In the genomic region with DNA sequence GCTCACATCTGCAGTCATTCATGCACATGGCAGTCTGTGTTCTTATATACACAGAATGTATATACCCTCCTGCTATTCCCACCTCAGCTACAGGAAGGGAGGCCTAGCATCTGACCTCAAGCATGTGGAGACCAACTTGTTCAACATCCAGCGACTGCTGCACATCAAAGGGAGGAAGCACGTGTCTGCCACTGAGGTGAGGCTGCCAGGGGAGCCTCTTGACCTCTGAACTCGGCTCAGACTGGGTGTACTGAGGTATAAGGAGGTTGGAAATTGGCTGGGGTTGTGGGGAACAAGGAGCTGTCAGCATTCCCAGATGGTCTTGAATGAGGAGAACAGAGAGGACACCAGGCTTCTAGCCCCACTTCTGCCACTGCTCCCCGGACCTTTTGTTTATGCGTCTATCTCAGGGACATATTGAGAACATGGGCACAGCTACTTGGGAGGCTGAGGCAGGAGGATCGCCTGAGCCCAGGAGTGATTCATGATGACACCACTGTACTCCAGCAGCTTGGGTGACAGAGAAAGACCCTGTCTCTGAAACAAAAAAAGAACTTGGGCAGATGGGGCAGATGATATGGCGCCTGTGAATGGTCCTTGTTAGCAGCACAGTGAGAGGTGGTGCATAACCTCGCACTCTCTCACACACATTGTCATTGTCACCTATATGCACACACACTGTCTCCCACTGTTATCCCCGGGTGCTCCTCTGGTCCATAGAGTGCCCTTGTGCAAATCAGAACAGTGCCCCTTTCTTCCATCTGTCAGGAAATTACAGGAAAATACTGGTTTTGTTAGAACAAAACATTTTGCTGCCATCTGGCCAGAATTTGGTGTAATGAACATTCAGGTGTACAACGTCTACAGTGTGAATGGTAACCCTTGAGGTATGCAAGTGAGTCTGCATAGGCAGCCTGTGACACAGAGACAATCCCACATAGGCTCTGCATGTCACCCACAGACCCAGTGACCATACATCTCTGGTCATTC, we compare ENCODE assay signal across 10 cellular contexts. TPM values are rescaled to one million over a fixed set of nuclear protein-coding genes. Genes with fewer than 3 reads are reported as not detected.
A peak's percentile ranks its signal among the peaks of the same experiment; 100 is the strongest.
DNase-seq lines count a peak whose midpoint lies in the region; ATAC-seq and TF ChIP-seq lines count a peak whose summit lies in the region.
"Had no signal": no experiment of that assay in that cellular context is flagged by ENCODE, and none has a peak within 500 bp of the region (broad histone marks: within the 10 kb centered on the region; RNA-seq: fewer than 3 reads in every experiment).

No MANE protein-coding gene starts in this region.

- no TSS peak for BruUV-seq in A673 (replicated peaks; lab: Mats Ljungman, UMichigan)

- peaks cover 57 to 69% (median 58%) of the 10 kb centered on the region in 3 donors for H3K4me1 Mint-ChIP-seq in T-cell
- H3K4me1 Mint-ChIP-seq in stimulated activated effector memory CD8-positive, alpha-beta T cell treated with anti-CD3 and anti-CD28 coated beads, Interleukin-12 subunit alpha, Interleukin-12 subunit beta, amount 100 ng/mL, for 72 hours, result peaks cover 71% of the 10 kb centered on the region

- POLR2A ChIA-PET in T-cell (lab: Charles Lee), result interaction anchor here in 1 of 2 donors (0.6 to 1.0 kb wide), 2 partner anchors 43 to 501 kb away, joined by 5 to 13 read pairs; a partner anchor contains a TSS
- POLR2A ChIA-PET in A673 (lab: Charles Lee; ENCODE audit: low non-redundant PET), result no interaction called here

- intact Hi-C loops in A673 (cut with micrococcal nuclease; ENCODE audit: unreplicated experiment), result no loop called here

- no peaks in the 10 kb centered on the region for H3K27me3 ChIP-seq in A673 (replicated peaks; ENCODE audit: insufficient read depth, low read depth, low read length, poor library complexity)
- H3K27me3 ChIP-seq: tibial artery had no signal

- H3K36me3 ChIP-seq in A673 (ENCODE audit: insufficient read depth, low read length, poor library complexity, severe bottlenecking), result no peaks in the 10 kb centered on the region
- H3K36me3 ChIP-seq: tibial artery had no signal

- H3K9me3 Mint-ChIP-seq in T-cell, result no peaks in the 10 kb centered on the region
- no peaks in the 10 kb centered on the region for H3K9me3 Mint-ChIP-seq in stimulated activated effector memory CD8-positive, alpha-beta T cell treated with anti-CD3 and anti-CD28 coated beads, Interleukin-12 subunit alpha, Interleukin-12 subunit beta, amount 100 ng/mL, for 72 hours

- H3K4me3 ChIP-seq in choroid plexus epithelial cell (ENCODE audit: low read depth, low read length) (no peak overlapping the region), A673 (ENCODE audit: low read depth, low read length, poor library complexity, severe bottlenecking) (no peak overlapping the region)
- H3K4me3 ChIP-seq: tibial artery had no signal

- ATAC-seq in T-cell (replicated peaks in 1 of 4) (no peak), GM19463 (IDR thresholded peaks at IDR 0.05; ENCODE audit: unreplicated experiment) (no peak)
- ATAC-seq in stimulated activated effector memory CD8-positive, alpha-beta T cell treated with anti-CD3 and anti-CD28 coated beads, Interleukin-12 subunit alpha, Interleukin-12 subunit beta, amount 100 ng/mL, for 72 hours, result no peak

- H3K27ac ChIP-seq in A673 (ENCODE audit: low read depth, low read length, poor library complexity, severe bottlenecking), result no peak overlapping the region
- H3K27ac ChIP-seq: tibial artery had no signal

- no peaks in the 10 kb centered on the region for H3K27me3 Mint-ChIP-seq in T-cell

- H3K27ac Mint-ChIP-seq in T-cell, result peak overlapping the region; percentile 94 to 98
- peak overlapping the region; percentile 98 for H3K27ac Mint-ChIP-seq in stimulated activated effector memory CD8-positive, alpha-beta T cell treated with anti-CD3 and anti-CD28 coated beads, Interleukin-12 subunit alpha, Interleukin-12 subunit beta, amount 100 ng/mL, for 72 hours

- H3K9me3 ChIP-seq in A673 (ENCODE audit: low read depth, low read length, poor library complexity, severe bottlenecking), result no peaks in the 10 kb centered on the region
- H3K9me3 ChIP-seq: tibial artery had no signal

- peak; percentile 3 for TF ChIP-seq CTCF in choroid plexus epithelial cell (conservative IDR thresholded peaks at IDR 0.05; ENCODE audit: low read depth, low read length)
- no peak for TF ChIP-seq CTCF in A673 (conservative IDR thresholded peaks at IDR 0.05; ENCODE audit: low read depth, low read length)

- H3K4me1 ChIP-seq in A673 (ENCODE audit: insufficient read depth, low read length, poor library complexity, severe bottlenecking), result peaks cover 5% of the 10 kb centered on the region

- peaks cover 24% of the 10 kb centered on the region for H3K36me3 Mint-ChIP-seq in T-cell
- peaks cover 28% of the 10 kb centered on the region for H3K36me3 Mint-ChIP-seq in stimulated activated effector memory CD8-positive, alpha-beta T cell treated with anti-CD3 and anti-CD28 coated beads, Interleukin-12 subunit alpha, Interleukin-12 subunit beta, amount 100 ng/mL, for 72 hours

- CTCF ChIA-PET in T-cell (lab: Charles Lee) (interaction anchor here (0.5 to 1.8 kb wide), 9 partner anchors 9 to 501 kb away, joined by 3 to 39 read pairs (median 4); a partner anchor contains a TSS), A673 (lab: Charles Lee) (interaction anchor here (0.6 to 1.1 kb wide), 4 partner anchors 16 to 336 kb away, joined by 3 to 8 read pairs (median 5); no protein-coding TSS in a partner anchor)

- peak; percentile 65 for DNase-seq in activated effector memory CD4-positive, alpha-beta T cell treated with anti-CD3 and anti-CD28 coated beads, Interleukin-2, amount 50 U/mL, for 16 hours
- DNase-seq in activated effector memory CD4-positive, alpha-beta T cell treated with Interleukin-2 at 50 U/mL for 16 hours, result no peak
- peak in 8 of 34 experiments; percentile 12 to 38 (median 24) for DNase-seq in T-cell
- peak; percentile 23 for DNase-seq in choroid plexus epithelial cell (ENCODE audit: low read depth)
- no peak for DNase-seq in stimulated activated effector memory CD8-positive, alpha-beta T cell treated with anti-CD3 and anti-CD28 coated beads, Interleukin-12 subunit alpha, Interleukin-12 subunit beta, amount 100 ng/mL, for 72 hours (ENCODE audit: low spot score in 2 of 2)
- no peak for DNase-seq in A673 (ENCODE audit: low spot score)
- DNase-seq in stimulated activated CD4-positive, alpha-beta T cell treated with anti-CD3 and anti-CD28 coated beads, Interleukin-4, amount 100 ng/mL, for 4 hours, result no peak
- DNase-seq: NCI-H1436 treated with DMSO at 0.1 percent for 48 hours had no signal

- H3K4me3 Mint-ChIP-seq in T-cell, result peak overlapping the region; percentile 25 to 93 (median 93)
- peak overlapping the region; percentile 94 for H3K4me3 Mint-ChIP-seq in stimulated activated effector memory CD8-positive, alpha-beta T cell treated with anti-CD3 and anti-CD28 coated beads, Interleukin-12 subunit alpha, Interleukin-12 subunit beta, amount 100 ng/mL, for 72 hours

RNA-seq across cellular contexts. Expression of a gene that starts 5.4 kb away (rescaled TPM):
- total RNA-seq in T-cell (10 to 100 TPM; 26.6 to 44.6 (median 42.1) TPM), A673 (2021) (2.9 and 4.2 TPM in 2 replicates)

RNA-seq across cellular contexts. Expression of a gene that starts 33.5 kb away (rescaled TPM):
- total RNA-seq in T-cell (10 to 100 TPM; 31.3 to 91.0 (median 75.7) TPM), A673 (2021) (1.1 and 4.1 TPM in 2 replicates)

RNA-seq across cellular contexts. Expression of a gene that starts 43.1 kb away (rescaled TPM):
- 10 to 100 TPM in 3 of 5 donors, 1 to 10 TPM in 2; 4.7 to 21.7 (median 17.8) TPM for total RNA-seq in T-cell
- total RNA-seq in A673 (2021), result not detected in 2 replicates

Comparison
In these comparisons a context has a peak if more than half of its experiments do, and no peak if none do; other contexts are left out.
1. DNase-seq: peak in activated effector memory CD4-positive, alpha-beta T cell treated with anti-CD3 and anti-CD28 coated beads, Interleukin-2, amount 50 U/mL, for 16 hours (single experiment) and choroid plexus epithelial cell (single experiment); none in activated effector memory CD4-positive, alpha-beta T cell treated with Interleukin-2 at 50 U/mL for 16 hours (single experiment), stimulated activated effector memory CD8-positive, alpha-beta T cell treated with anti-CD3 and anti-CD28 coated beads, Interleukin-12 subunit alpha, Interleukin-12 subunit beta, amount 100 ng/mL, for 72 hours (0 of 2), A673 (single experiment) and stimulated activated CD4-positive, alpha-beta T cell treated with anti-CD3 and anti-CD28 coated beads, Interleukin-4, amount 100 ng/mL, for 4 hours (0 of 2).